In the genomic region with DNA sequence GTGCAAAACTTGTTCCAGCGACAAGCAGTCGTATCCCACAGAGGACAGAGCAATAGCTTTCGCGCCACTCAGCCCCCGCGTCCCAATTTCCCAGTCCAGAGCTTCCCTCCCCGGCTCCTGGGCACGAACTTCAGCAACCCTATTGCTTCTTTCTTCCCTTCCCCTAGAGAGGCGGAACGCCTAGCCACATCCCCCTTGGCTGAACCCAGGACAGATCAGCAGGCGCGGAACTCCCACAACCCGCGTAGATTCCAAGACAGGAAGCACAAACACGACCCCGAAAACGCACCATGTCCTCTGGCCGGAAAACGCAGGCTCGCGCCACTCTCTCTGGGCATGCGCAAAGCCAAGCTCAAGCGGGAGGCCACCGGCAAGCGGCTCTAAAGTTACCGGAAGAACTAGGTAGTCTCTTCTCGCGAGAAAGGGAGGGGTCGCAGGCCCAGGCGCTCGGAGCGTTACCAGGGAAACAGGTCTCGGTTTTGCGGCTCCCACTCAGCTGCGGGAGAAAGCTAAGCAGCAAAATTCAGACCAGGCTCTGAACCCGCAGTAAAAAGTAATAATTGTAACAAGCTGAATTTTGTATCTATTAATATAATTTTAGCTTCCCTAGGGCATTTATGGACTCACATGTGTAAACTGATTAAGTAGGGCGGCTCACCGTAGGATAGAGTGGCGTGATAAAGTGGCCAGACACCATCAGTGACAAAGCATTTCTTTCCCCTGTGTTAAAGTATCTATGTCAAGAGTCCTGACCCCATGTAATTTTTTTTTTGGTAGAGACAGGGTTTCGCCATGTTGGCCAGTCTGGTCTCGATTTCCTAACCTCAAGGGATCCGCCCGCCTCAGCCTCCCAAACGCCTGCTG, we compare ENCODE assay signal across 1 cellular context.
TF ChIP-seq lines count a peak whose summit lies in the region.

A gene (minus strand): TSS at position 323 of the 864 bp plus-strand sequence. CDS start 31 bp downstream, at position 292.

TF ChIP-seq in K562, 482 proteins besides CTCF, POLR2A, EP300 and RAD21 (continued from another document and continues in another):
- TF ChIP-seq FOXA1 (IDR thresholded peaks at IDR 0.05; ENCODE audit: borderline replicate concordance) = no peak
- TF ChIP-seq, protein P1, sequence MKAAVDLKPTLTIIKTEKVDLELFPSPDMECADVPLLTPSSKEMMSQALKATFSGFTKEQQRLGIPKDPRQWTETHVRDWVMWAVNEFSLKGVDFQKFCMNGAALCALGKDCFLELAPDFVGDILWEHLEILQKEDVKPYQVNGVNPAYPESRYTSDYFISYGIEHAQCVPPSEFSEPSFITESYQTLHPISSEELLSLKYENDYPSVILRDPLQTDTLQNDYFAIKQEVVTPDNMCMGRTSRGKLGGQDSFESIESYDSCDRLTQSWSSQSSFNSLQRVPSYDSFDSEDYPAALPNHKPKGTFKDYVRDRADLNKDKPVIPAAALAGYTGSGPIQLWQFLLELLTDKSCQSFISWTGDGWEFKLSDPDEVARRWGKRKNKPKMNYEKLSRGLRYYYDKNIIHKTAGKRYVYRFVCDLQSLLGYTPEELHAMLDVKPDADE (conservative IDR thresholded peaks at IDR 0.05; ENCODE audit: control insufficient read depth, low read depth, low read length) = peak; percentile 78; the same call in 1 of the 2 replicates
- TF ChIP-seq ETS2 (tag; IDR thresholded peaks at IDR 0.05; ENCODE audit: borderline replicate concordance, poor library complexity, severe bottlenecking) = no peak
- TF ChIP-seq SMAD2 (IDR thresholded peaks at IDR 0.05; ENCODE audit: low read depth, low read length) = no peak
- no peak for TF ChIP-seq ZNF282 (CRISPR knock-in tag; IDR thresholded peaks at IDR 0.05)
- TF ChIP-seq CHD4 (IDR thresholded peaks at IDR 0.05; ENCODE audit: insufficient read depth, insufficient replicate concordance, low read depth, low read length, poor library complexity, severe bottlenecking) = no peak
- peak; percentile 71 for TF ChIP-seq NCOA1 (IDR thresholded peaks at IDR 0.05; ENCODE audit: low read depth)
- TF ChIP-seq HNRNPUL1 (IDR thresholded peaks at IDR 0.05; ENCODE audit: low read length) = no peak
- no peak for TF ChIP-seq RBM14 (IDR thresholded peaks at IDR 0.05; ENCODE audit: borderline replicate concordance, insufficient read depth, low read depth, low read length)
- TF ChIP-seq ZNF146 (CRISPR knock-in tag; IDR thresholded peaks at IDR 0.05; ENCODE audit: unreplicated experiment) = no peak
- peak; percentile 81 for TF ChIP-seq ZNF384 (IDR thresholded peaks at IDR 0.05; ENCODE audit: low read depth, low read length)
- no peak for TF ChIP-seq PCBP2 (IDR thresholded peaks at IDR 0.05; ENCODE audit: low read depth, low read length, poor library complexity, severe bottlenecking)
- TF ChIP-seq, protein P2, sequence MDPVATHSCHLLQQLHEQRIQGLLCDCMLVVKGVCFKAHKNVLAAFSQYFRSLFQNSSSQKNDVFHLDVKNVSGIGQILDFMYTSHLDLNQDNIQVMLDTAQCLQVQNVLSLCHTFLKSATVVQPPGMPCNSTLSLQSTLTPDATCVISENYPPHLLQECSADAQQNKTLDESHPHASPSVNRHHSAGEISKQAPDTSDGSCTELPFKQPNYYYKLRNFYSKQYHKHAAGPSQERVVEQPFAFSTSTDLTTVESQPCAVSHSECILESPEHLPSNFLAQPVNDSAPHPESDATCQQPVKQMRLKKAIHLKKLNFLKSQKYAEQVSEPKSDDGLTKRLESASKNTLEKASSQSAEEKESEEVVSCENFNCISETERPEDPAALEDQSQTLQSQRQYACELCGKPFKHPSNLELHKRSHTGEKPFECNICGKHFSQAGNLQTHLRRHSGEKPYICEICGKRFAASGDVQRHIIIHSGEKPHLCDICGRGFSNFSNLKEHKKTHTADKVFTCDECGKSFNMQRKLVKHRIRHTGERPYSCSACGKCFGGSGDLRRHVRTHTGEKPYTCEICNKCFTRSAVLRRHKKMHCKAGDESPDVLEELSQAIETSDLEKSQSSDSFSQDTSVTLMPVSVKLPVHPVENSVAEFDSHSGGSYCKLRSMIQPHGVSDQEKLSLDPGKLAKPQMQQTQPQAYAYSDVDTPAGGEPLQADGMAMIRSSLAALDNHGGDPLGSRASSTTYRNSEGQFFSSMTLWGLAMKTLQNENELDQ (CRISPR knock-in tag; IDR thresholded peaks at IDR 0.05; ENCODE audit: borderline replicate concordance) = no peak
- TF ChIP-seq, protein P3, sequence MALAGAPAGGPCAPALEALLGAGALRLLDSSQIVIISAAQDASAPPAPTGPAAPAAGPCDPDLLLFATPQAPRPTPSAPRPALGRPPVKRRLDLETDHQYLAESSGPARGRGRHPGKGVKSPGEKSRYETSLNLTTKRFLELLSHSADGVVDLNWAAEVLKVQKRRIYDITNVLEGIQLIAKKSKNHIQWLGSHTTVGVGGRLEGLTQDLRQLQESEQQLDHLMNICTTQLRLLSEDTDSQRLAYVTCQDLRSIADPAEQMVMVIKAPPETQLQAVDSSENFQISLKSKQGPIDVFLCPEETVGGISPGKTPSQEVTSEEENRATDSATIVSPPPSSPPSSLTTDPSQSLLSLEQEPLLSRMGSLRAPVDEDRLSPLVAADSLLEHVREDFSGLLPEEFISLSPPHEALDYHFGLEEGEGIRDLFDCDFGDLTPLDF (CRISPR knock-in tag; IDR thresholded peaks at IDR 0.05) = peak; percentile 92
- TF ChIP-seq BHLHE40 (IDR thresholded peaks at IDR 0.05; ENCODE audit: low read length) = 0 out of 2 replicates have a peak, but pooled peaks have one; percentile 49
- peak; percentile 47 to 57; a peak in 2 of 4 replicates for TF ChIP-seq RCOR1 (IDR thresholded peaks at IDR 0.05; ENCODE audit: borderline replicate concordance in 1 of 2, low read depth in 2 of 2, low read length in 2 of 2)
- no peak; the same call in none of the 2 replicates for TF ChIP-seq LCOR (CRISPR knock-in tag; IDR thresholded peaks at IDR 0.05)
- TF ChIP-seq ZNF778 (CRISPR knock-in tag; IDR thresholded peaks at IDR 0.05) = no peak
- TF ChIP-seq CCNT2 (IDR thresholded peaks at IDR 0.05; ENCODE audit: borderline replicate concordance, extremely low read depth, insufficient read length, low read depth, low read length) = peak; percentile 23
- TF ChIP-seq ZNF830 (CRISPR knock-in tag; IDR thresholded peaks at IDR 0.05) = no peak; the same call in 1 of the 2 replicates
- TF ChIP-seq ZSCAN29 (IDR thresholded peaks at IDR 0.05) = no peak; the same call in 1 of the 2 replicates
- TF ChIP-seq POLR3A (IDR thresholded peaks at IDR 0.05; ENCODE audit: borderline replicate concordance, extremely low read depth, insufficient read depth, insufficient read length) = no peak
- TF ChIP-seq ZNF75A (CRISPR knock-in tag; IDR thresholded peaks at IDR 0.05) = no peak; the same call in 1 of the 2 replicates
- TF ChIP-seq PHTF2 (CRISPR knock-in tag; IDR thresholded peaks at IDR 0.05) = 0 out of 2 replicates have a peak, but pooled peaks have one; percentile 74
- no peak for TF ChIP-seq ADNP (tag; IDR thresholded peaks at IDR 0.05)
- TF ChIP-seq, protein P4, sequence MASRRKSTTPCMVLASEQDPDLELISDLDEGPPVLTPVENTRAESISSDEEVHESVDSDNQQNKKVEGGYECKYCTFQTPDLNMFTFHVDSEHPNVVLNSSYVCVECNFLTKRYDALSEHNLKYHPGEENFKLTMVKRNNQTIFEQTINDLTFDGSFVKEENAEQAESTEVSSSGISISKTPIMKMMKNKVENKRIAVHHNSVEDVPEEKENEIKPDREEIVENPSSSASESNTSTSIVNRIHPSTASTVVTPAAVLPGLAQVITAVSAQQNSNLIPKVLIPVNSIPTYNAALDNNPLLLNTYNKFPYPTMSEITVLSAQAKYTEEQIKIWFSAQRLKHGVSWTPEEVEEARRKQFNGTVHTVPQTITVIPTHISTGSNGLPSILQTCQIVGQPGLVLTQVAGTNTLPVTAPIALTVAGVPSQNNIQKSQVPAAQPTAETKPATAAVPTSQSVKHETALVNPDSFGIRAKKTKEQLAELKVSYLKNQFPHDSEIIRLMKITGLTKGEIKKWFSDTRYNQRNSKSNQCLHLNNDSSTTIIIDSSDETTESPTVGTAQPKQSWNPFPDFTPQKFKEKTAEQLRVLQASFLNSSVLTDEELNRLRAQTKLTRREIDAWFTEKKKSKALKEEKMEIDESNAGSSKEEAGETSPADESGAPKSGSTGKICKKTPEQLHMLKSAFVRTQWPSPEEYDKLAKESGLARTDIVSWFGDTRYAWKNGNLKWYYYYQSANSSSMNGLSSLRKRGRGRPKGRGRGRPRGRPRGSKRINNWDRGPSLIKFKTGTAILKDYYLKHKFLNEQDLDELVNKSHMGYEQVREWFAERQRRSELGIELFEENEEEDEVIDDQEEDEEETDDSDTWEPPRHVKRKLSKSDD (conservative IDR thresholded peaks at IDR 0.05; ENCODE audit: low read length) = peak; percentile 99
- TF ChIP-seq, protein P5, sequence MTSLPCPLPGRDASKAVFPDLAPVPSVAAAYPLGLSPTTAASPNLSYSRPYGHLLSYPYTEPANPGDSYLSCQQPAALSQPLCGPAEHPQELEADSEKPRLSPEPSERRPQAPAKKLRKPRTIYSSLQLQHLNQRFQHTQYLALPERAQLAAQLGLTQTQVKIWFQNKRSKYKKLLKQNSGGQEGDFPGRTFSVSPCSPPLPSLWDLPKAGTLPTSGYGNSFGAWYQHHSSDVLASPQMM (CRISPR knock-in tag; IDR thresholded peaks at IDR 0.05) = no peak
- TF ChIP-seq OTX1 (CRISPR knock-in tag; IDR thresholded peaks at IDR 0.05) = peak; percentile 61; the same call in 1 of the 2 replicates
- TF ChIP-seq, protein P6, sequence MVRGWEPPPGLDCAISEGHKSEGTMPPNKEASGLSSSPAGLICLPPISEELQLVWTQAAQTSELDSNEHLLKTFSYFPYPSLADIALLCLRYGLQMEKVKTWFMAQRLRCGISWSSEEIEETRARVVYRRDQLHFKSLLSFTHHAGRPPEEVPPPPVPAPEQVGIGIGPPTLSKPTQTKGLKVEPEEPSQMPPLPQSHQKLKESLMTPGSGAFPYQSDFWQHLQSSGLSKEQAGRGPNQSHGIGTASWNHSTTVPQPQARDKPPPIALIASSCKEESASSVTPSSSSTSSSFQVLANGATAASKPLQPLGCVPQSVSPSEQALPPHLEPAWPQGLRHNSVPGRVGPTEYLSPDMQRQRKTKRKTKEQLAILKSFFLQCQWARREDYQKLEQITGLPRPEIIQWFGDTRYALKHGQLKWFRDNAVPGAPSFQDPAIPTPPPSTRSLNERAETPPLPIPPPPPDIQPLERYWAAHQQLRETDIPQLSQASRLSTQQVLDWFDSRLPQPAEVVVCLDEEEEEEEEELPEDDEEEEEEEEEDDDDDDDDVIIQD (CRISPR knock-in tag; IDR thresholded peaks at IDR 0.05) = no peak
- TF ChIP-seq ARHGAP35 (IDR thresholded peaks at IDR 0.05; ENCODE audit: partially characterized antibody) = peak; percentile 99
- peak; percentile 79; the same call in 1 of the 2 replicates for TF ChIP-seq BRD4 (IDR thresholded peaks at IDR 0.05)
- TF ChIP-seq, protein P7, sequence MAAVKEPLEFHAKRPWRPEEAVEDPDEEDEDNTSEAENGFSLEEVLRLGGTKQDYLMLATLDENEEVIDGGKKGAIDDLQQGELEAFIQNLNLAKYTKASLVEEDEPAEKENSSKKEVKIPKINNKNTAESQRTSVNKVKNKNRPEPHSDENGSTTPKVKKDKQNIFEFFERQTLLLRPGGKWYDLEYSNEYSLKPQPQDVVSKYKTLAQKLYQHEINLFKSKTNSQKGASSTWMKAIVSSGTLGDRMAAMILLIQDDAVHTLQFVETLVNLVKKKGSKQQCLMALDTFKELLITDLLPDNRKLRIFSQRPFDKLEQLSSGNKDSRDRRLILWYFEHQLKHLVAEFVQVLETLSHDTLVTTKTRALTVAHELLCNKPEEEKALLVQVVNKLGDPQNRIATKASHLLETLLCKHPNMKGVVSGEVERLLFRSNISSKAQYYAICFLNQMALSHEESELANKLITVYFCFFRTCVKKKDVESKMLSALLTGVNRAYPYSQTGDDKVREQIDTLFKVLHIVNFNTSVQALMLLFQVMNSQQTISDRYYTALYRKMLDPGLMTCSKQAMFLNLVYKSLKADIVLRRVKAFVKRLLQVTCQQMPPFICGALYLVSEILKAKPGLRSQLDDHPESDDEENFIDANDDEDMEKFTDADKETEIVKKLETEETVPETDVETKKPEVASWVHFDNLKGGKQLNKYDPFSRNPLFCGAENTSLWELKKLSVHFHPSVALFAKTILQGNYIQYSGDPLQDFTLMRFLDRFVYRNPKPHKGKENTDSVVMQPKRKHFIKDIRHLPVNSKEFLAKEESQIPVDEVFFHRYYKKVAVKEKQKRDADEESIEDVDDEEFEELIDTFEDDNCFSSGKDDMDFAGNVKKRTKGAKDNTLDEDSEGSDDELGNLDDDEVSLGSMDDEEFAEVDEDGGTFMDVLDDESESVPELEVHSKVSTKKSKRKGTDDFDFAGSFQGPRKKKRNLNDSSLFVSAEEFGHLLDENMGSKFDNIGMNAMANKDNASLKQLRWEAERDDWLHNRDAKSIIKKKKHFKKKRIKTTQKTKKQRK (IDR thresholded peaks at IDR 0.05; ENCODE audit: borderline replicate concordance, low read depth, low read length) = no peak
- TF ChIP-seq, protein P8, sequence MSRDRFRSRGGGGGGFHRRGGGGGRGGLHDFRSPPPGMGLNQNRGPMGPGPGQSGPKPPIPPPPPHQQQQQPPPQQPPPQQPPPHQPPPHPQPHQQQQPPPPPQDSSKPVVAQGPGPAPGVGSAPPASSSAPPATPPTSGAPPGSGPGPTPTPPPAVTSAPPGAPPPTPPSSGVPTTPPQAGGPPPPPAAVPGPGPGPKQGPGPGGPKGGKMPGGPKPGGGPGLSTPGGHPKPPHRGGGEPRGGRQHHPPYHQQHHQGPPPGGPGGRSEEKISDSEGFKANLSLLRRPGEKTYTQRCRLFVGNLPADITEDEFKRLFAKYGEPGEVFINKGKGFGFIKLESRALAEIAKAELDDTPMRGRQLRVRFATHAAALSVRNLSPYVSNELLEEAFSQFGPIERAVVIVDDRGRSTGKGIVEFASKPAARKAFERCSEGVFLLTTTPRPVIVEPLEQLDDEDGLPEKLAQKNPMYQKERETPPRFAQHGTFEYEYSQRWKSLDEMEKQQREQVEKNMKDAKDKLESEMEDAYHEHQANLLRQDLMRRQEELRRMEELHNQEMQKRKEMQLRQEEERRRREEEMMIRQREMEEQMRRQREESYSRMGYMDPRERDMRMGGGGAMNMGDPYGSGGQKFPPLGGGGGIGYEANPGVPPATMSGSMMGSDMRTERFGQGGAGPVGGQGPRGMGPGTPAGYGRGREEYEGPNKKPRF (IDR thresholded peaks at IDR 0.05; ENCODE audit: low read depth, low read length) = no peak
- no peak; the same call in none of the 2 replicates for TF ChIP-seq SMAD4 (CRISPR knock-in tag; conservative IDR thresholded peaks at IDR 0.05)
- TF ChIP-seq DACH1 (IDR thresholded peaks at IDR 0.05; ENCODE audit: partially characterized antibody) = no peak
- TF ChIP-seq ZNF311 (CRISPR knock-in tag; IDR thresholded peaks at IDR 0.05) = no peak
- peak; percentile 95 for TF ChIP-seq ETV1 (tag; conservative IDR thresholded peaks at IDR 0.05; ENCODE audit: low read depth)
- TF ChIP-seq ELF4 (CRISPR knock-in tag; IDR thresholded peaks at IDR 0.05) = peak; percentile 37; the same call in 1 of the 2 replicates
- TF ChIP-seq, protein P9, sequence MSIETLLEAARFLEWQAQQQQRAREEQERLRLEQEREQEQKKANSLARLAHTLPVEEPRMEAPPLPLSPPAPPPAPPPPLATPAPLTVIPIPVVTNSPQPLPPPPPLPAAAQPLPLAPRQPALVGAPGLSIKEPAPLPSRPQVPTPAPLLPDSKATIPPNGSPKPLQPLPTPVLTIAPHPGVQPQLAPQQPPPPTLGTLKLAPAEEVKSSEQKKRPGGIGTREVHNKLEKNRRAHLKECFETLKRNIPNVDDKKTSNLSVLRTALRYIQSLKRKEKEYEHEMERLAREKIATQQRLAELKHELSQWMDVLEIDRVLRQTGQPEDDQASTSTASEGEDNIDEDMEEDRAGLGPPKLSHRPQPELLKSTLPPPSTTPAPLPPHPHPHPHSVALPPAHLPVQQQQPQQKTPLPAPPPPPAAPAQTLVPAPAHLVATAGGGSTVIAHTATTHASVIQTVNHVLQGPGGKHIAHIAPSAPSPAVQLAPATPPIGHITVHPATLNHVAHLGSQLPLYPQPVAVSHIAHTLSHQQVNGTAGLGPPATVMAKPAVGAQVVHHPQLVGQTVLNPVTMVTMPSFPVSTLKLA (conservative IDR thresholded peaks at IDR 0.05) = peak; percentile 76 to 88
- peak; percentile 90 for TF ChIP-seq CREM (IDR thresholded peaks at IDR 0.05; ENCODE audit: low read depth)
- no peak for TF ChIP-seq ILK (tag; IDR thresholded peaks at IDR 0.05; ENCODE audit: borderline replicate concordance, low read depth)
